ENCODE assay signal across 8 cellular contexts in the genomic region with DNA sequence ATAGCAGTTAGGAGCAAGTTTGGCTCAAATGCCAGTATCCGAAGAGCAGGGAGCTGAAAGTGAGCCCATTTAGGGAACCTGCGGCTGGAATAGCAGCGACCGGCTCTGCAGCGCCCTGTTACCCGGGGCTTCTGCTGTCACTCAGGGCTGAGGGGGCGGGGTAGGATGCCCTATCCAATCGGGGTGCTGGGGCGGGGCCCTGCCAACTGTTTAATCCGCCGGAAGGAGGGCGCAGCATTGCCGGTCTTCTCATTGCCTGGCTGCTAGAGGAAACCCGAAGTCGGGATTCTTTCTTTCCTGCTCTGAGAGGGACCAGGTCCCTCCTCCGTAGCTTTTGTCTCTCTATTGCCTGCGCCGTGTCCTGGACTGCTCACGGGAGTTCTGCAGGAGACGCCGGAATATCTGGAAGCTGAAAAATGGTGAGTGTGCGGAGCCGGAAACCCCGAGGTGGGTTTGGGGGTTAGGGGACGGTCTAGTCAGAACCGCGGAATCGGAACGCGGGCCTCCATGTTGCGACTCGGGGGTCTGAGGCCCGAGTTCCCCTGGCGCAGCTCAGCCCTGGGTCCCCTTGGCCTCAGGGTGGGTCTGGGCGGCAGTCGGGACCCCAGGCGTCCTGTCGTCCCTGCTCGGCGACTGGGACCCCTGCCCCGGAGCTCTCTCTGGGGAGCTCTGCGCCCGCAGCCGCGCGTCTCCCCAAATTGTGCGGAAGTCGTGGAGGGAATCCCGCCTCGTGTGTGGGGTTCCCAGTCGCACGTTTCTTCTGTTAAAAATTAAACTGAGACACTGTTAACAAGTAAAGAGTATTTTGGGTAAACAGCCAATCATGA. TPM values are rescaled to one million over a fixed set of nuclear protein-coding genes. Genes with fewer than 3 reads are reported as not detected.
DNase-seq lines count a peak whose midpoint lies in the region; ATAC-seq and TF ChIP-seq lines count a peak whose summit lies in the region.

No MANE protein-coding gene starts in this region.

- CTCF ChIA-PET in CD4-positive, alpha-beta T cell (lab: Charles Lee) = interaction anchor here (0.6 to 7.2 kb wide), 19 partner anchors 13 to 770 kb away, joined by 3 to 79 read pairs (median 5); partner anchors contain the start of genes ELOF1, ZNF20, ZNF491 and ZNF563

- ATAC-seq in CD4-positive, alpha-beta T cell (ENCODE audit: poor library complexity) = peak; percentile 91
- peak; percentile 83 for ATAC-seq in GM19467 (IDR thresholded peaks at IDR 0.05; ENCODE audit: unreplicated experiment)

- DNase-seq in CD4-positive, alpha-beta T cell = peak; percentile 82 to 92 (median 86)
- DNase-seq in OCI-M1 (lab: John Stamatoyannopoulos, UW) (peak; percentile 100), esophagus squamous epithelium (lab: John Stamatoyannopoulos, UW) (peak; percentile 79), myocyte (ENCODE audit: low read depth) (peak; percentile 96)
- peak; percentile 85 for DNase-seq in activated T-cell treated with anti-CD3 and anti-CD28 coated beads, Interleukin-2, amount 50 U/mL, for 1 hour
- peak; percentile 91 for DNase-seq in stimulated activated CD8-positive, alpha-beta memory T cell treated with anti-CD3 and anti-CD28 coated beads, Interleukin-7, amount 100 ng/mL, for 24 hours (ENCODE audit: low read depth)

- no peaks in the 10 kb centered on the region for H3K9me3 Mint-ChIP-seq in CD4-positive, alpha-beta T cell

- H3K27ac ChIP-seq in CD4-positive, alpha-beta T cell (ENCODE audit: low read depth, low read length) = peak overlapping the region; percentile 91
- peak overlapping the region; percentile 62; the same call in 1 of the 2 replicates for H3K27ac ChIP-seq in HUES6 (ENCODE audit: low read depth, low read length)
- peak overlapping the region; percentile 79 to 93 (median 90) for H3K27ac ChIP-seq in esophagus squamous epithelium

- TF ChIP-seq CTCF in CD4-positive, alpha-beta T cell (IDR thresholded peaks at IDR 0.05) = no peak
- peak in 2 of 6 experiments; percentile 2 to 19 for TF ChIP-seq CTCF in esophagus squamous epithelium (IDR thresholded peaks at IDR 0.05)

- no peaks in the 10 kb centered on the region for H3K27me3 Mint-ChIP-seq in CD4-positive, alpha-beta T cell

- H3K9me3 ChIP-seq in CD4-positive, alpha-beta T cell (ENCODE audit: control insufficient read depth, low read length) = peaks cover 4% of the 10 kb centered on the region
- H3K9me3 ChIP-seq in HUES6 (ENCODE audit: control insufficient read depth, insufficient read depth, low read depth, low read length) (peaks cover 33% of the 10 kb centered on the region), esophagus squamous epithelium (peaks cover 0 to 6% (median 1%) of the 10 kb centered on the region in 3 donors)

- H3K27ac Mint-ChIP-seq in CD4-positive, alpha-beta T cell = peak overlapping the region; percentile 92

- H3K36me3 ChIP-seq in HUES6 (ENCODE audit: control insufficient read depth, insufficient read depth, low read length) = no peaks in the 10 kb centered on the region
- H3K36me3 ChIP-seq in esophagus squamous epithelium = no peaks in the 10 kb centered on the region

- H3K4me3 ChIP-seq in HUES6 (ENCODE audit: low read depth, low read length) = peak overlapping the region; percentile 85
- peak overlapping the region; percentile 68 to 95 (median 84) for H3K4me3 ChIP-seq in esophagus squamous epithelium

- H3K4me1 ChIP-seq in HUES6 (ENCODE audit: control insufficient read depth, insufficient read depth, low read length) (no peaks in the 10 kb centered on the region), esophagus squamous epithelium (peaks cover 0 to 26% (median 0%) of the 10 kb centered on the region in 3 donors)

- H3K4me1 Mint-ChIP-seq in CD4-positive, alpha-beta T cell (ENCODE audit: low read depth) = peaks cover 33% of the 10 kb centered on the region

- peaks cover 22% of the 10 kb centered on the region for H3K36me3 Mint-ChIP-seq in CD4-positive, alpha-beta T cell (ENCODE audit: low read depth)

- POLR2A ChIA-PET in CD4-positive, alpha-beta T cell (lab: Charles Lee) = interaction anchor here (0.6 to 3.7 kb wide), 16 partner anchors 18 to 903 kb away, joined by 3 to 65 read pairs (median 4); partner anchors contain the start of genes ODAD3, PRKCSH, ZNF136 and ZNF433

- H3K4me3 Mint-ChIP-seq in CD4-positive, alpha-beta T cell = peak overlapping the region; percentile 88

- H3K9ac ChIP-seq in HUES6 (ENCODE audit: low read length) = no peak overlapping the region

- H3K27me3 ChIP-seq in CD4-positive, alpha-beta T cell (ENCODE audit: control insufficient read depth, insufficient read depth, low read length) = no peaks in the 10 kb centered on the region
- no peaks in the 10 kb centered on the region for H3K27me3 ChIP-seq in HUES6 (ENCODE audit: control insufficient read depth, insufficient read depth, low read length)
- no peaks in the 10 kb centered on the region for H3K27me3 ChIP-seq in esophagus squamous epithelium

- intact Hi-C loops in CD4-positive, alpha-beta T cell (cut with DNase I, micrococcal nuclease) = loop anchor here (1.0 to 5.0 kb wide), 6 partner anchors 23 to 190 kb away; partner anchors contain the start of genes ZNF440 (in 1 of the 2) and ZNF491 (in 1 of the 2)
- intact Hi-C loops in esophagus squamous epithelium (cut with DNase I) = loop anchor here (5.0 kb wide), 1 partner anchor 65 kb away; no protein-coding TSS in a partner anchor

- 0 to 1% methylated on average over 1 to 16 of the region's 52 CpGs for WGBS in esophagus squamous epithelium, 2 donors

- peak in 2 of 4 donors; percentile 71 to 82 for TF ChIP-seq POLR2A in esophagus squamous epithelium (IDR thresholded peaks at IDR 0.05)

RNA-seq across cellular contexts. Expression of gene ZNF763, which starts 22.8 kb away (rescaled TPM):
- 1 to 10 TPM; 2.5 to 2.9 TPM for total RNA-seq in CD4-positive, alpha-beta T cell
- total RNA-seq in esophagus squamous epithelium (1 to 10 TPM; 1.2 to 2.6 (median 2.1) TPM), myocyte (0.59 and 1.4 TPM in 2 replicates)
- polyA plus RNA-seq in myocyte (2012) = 1.1 TPM

RNA-seq across cellular contexts. Expression of gene ZNF433, which starts 47.9 kb away (rescaled TPM):
- total RNA-seq in CD4-positive, alpha-beta T cell = 1 to 10 TPM; 2.6 to 2.8 TPM
- total RNA-seq in esophagus squamous epithelium = 10 to 100 TPM in 1 of 4 donors, 1 to 10 TPM in 3; 4.5 to 21.0 (median 5.6) TPM
- total RNA-seq in myocyte = 10.5 and 11.1 TPM in 2 replicates
- polyA plus RNA-seq in myocyte (2012) = 4.5 TPM

Comparison
In these comparisons a context has a peak if more than half of its experiments do, and no peak if none do; other contexts are left out.
1. Peak in every context shown above with its lines: DNase-seq, ATAC-seq, H3K4me3 ChIP-seq and H3K27ac ChIP-seq.